In the genomic region with DNA sequence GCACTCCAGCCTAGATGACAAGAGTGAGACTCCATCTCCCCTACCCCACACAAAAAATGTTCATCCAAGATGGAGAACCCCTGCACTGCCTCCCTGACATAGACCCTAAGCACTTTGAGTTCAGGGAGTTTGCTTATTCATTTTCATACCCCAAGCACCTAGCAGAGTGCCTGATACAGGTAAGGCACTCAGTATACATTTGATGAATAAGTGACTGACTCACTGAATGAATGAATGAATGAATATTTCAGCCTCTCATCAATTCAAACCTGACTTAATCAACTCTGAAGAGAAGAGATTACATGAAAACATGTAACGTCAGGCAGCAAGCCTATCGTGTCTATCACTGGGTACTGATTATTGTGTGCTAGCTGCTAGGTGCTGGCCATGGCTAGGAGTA, we compare ENCODE assay signal across 22 cellular contexts.
DNase-seq lines count a peak whose midpoint lies in the region; ATAC-seq, FAIRE-seq and TF ChIP-seq lines count a peak whose summit lies in the region.
"Had no signal": no experiment of that assay in that cellular context is flagged by ENCODE, and none has a peak within 500 bp of the region (broad histone marks: within the 10 kb centered on the region; RNA-seq: fewer than 3 reads in every experiment).

No MANE protein-coding gene starts in this region.

- H3K4me1 ChIP-seq in liver (ENCODE audit: control insufficient read depth in 4 of 4, insufficient read depth in 4 of 4, low read length in 3 of 4) = peaks cover 6 to 29% (median 22%) of the 10 kb centered on the region in 4 donors
- H3K4me1 ChIP-seq in right lobe of liver = peaks cover 0 to 20% (median 9%) of the 10 kb centered on the region in 4 donors
- H3K4me1 ChIP-seq in keratinocyte (ENCODE audit: control insufficient read depth, extremely low read depth, insufficient read depth, low read length) = peaks cover 28% of the 10 kb centered on the region
- H3K4me1 ChIP-seq in spleen = peaks cover 10 to 43% (median 20%) of the 10 kb centered on the region in 6 donors

- H3K36me3 ChIP-seq in liver (ENCODE audit: control insufficient read depth in 4 of 4, insufficient read depth in 3 of 4, low read depth in 1 of 4, low read length in 3 of 4) (no peaks in the 10 kb centered on the region), right lobe of liver (no peaks in the 10 kb centered on the region), keratinocyte (ENCODE audit: control insufficient read depth in 2 of 2, extremely low read depth in 1 of 2, insufficient read depth in 2 of 2, low read length in 2 of 2) (no peaks in the 10 kb centered on the region), spleen (no peaks in the 10 kb centered on the region)

- H3K9ac ChIP-seq in liver (ENCODE audit: low read depth in 1 of 2, low read length in 2 of 2) = no peak overlapping the region
- peak overlapping the region; percentile 52 for H3K9ac ChIP-seq in keratinocyte (ENCODE audit: control insufficient read depth, extremely low read depth, insufficient read depth, low read length)

- H3K4me2 ChIP-seq in keratinocyte (ENCODE audit: control insufficient read depth, extremely low read depth, insufficient read depth, low read depth, low read length) = peak overlapping the region; percentile 45

- dilution Hi-C loops in keratinocyte (cut with MboI; ENCODE audit: extremely low pct_ligation_motif_present, low sequenced_read_pairs) = no loop called here

- H3K9me3 Mint-ChIP-seq in activated CD8-positive, alpha-beta T cell treated with anti-CD3 and anti-CD28 coated beads for 36 hours = no peaks in the 10 kb centered on the region
- H3K9me3 Mint-ChIP-seq: activated CD4-positive, alpha-beta T cell treated with anti-CD3 and anti-CD28 coated beads, Interleukin-2, amount 10 ng/mL, durations not matched to agents 24 days and 14 days had no signal

- peak overlapping the region; percentile 86 for H2AFZ ChIP-seq in keratinocyte (ENCODE audit: control insufficient read depth, low read length)

- H3K79me2 ChIP-seq in keratinocyte (ENCODE audit: control insufficient read depth, insufficient read depth, low read length) = no peaks in the 10 kb centered on the region

- H3K36me3 Mint-ChIP-seq in activated CD8-positive, alpha-beta T cell treated with anti-CD3 and anti-CD28 coated beads for 36 hours (ENCODE audit: low read depth) = no peaks in the 10 kb centered on the region

- TF ChIP-seq CTCF in liver (IDR thresholded peaks at IDR 0.05; ENCODE audit: low read depth, low read length, missing input control) (no peak), right lobe of liver (IDR thresholded peaks at IDR 0.05) (no peak), keratinocyte (optimal IDR thresholded peaks at IDR 0.05 in 1 of 3, IDR thresholded peaks at IDR 0.05 in 1 of 3, conservative IDR thresholded peaks at IDR 0.05 in 1 of 3; ENCODE audit: extremely low read depth in 1 of 3, insufficient read depth in 2 of 3, low read length in 3 of 3) (no peak), spleen (IDR thresholded peaks at IDR 0.05 in 8 of 11, conservative IDR thresholded peaks at IDR 0.05 in 3 of 11) (no peak), lower leg skin (IDR thresholded peaks at IDR 0.05) (no peak)
- TF ChIP-seq CTCF in activated CD8-positive, alpha-beta T cell treated with anti-CD3 and anti-CD28 coated beads for 36 hours (IDR thresholded peaks at IDR 0.05) = no peak

- POLR2A ChIA-PET in activated CD8-positive, alpha-beta T cell treated with anti-CD3 and anti-CD28 coated beads for 36 hours (lab: Charles Lee) = no interaction called here

- no peak for TF ChIP-seq RAD21 in liver (IDR thresholded peaks at IDR 0.05)

- 93% methylated on average over 2 of the region's 2 CpGs for WGBS in liver
- 80% methylated on average over 2 of the region's 2 CpGs for WGBS in right lobe of liver (ENCODE audit: insufficient coverage, low coverage, low lambda C conversion rate, missing lambda C conversion rate)
- WGBS in spleen, 5 donors = 81 to 93% (median 89%) methylated on average over 2 of the region's 2 CpGs
- WGBS in lower leg skin, 2 donors = 47 to 63% methylated on average over 2 of the region's 2 CpGs

- no peak overlapping the region for H3K4me3 Mint-ChIP-seq in activated CD8-positive, alpha-beta T cell treated with anti-CD3 and anti-CD28 coated beads for 36 hours
- H3K4me3 Mint-ChIP-seq: activated CD4-positive, alpha-beta T cell treated with anti-CD3 and anti-CD28 coated beads, Interleukin-2, amount 10 ng/mL, durations not matched to agents 24 days and 14 days; endodermal cell had no signal

- no peaks in the 10 kb centered on the region for H4K20me1 ChIP-seq in keratinocyte (ENCODE audit: control insufficient read depth, extremely low read depth, insufficient read depth, low read length)

- peaks cover under 1% of the 10 kb centered on the region for H3K27me3 Mint-ChIP-seq in activated CD8-positive, alpha-beta T cell treated with anti-CD3 and anti-CD28 coated beads for 36 hours

- DNase-seq in right lobe of liver (no peak), keratinocyte (ENCODE audit: low read depth, low spot score) (no peak), spleen (no peak), GM19239 (ENCODE audit: insufficient read length, low spot score) (no peak), lower leg skin (ENCODE audit: low spot score in 2 of 2) (no peak)
- DNase-seq in activated CD8-positive, alpha-beta T cell treated with anti-CD3 and anti-CD28 coated beads for 36 hours = no peak
- DNase-seq: activated CD4-positive, alpha-beta T cell treated with anti-CD3 and anti-CD28 coated beads, Interleukin-2, amount 10 ng/mL, durations not matched to agents 24 days and 14 days; activated naive CD4-positive, alpha-beta T cell; anterior cingulate cortex; endodermal cell; Kasumi-1; NCI-H1105; NCI-H69; OCI-M1; stimulated activated CD4-positive, alpha-beta T cell treated with anti-CD3 and anti-CD28 coated beads, Interleukin-15, amount 100 ng/mL, for 24 hours had no signal

- H3K4me3 ChIP-seq in liver (ENCODE audit: low read depth in 1 of 3, low read length in 3 of 3) (no peak overlapping the region), right lobe of liver (no peak overlapping the region), keratinocyte (ENCODE audit: control insufficient read depth in 2 of 3, extremely low read depth in 1 of 3, insufficient read depth in 2 of 3, low read depth in 1 of 3, low read length in 3 of 3) (no peak overlapping the region), spleen (no peak overlapping the region), lower leg skin (ENCODE audit: low read depth, poor library complexity, severe bottlenecking) (no peak overlapping the region)

- peak overlapping the region; percentile 22 to 32 for H3K27ac ChIP-seq in liver (ENCODE audit: low read depth in 1 of 2, low read length in 2 of 2)
- H3K27ac ChIP-seq in right lobe of liver = no peak overlapping the region
- H3K27ac ChIP-seq in keratinocyte (ENCODE audit: control insufficient read depth, insufficient read depth, low read length) = peak overlapping the region; percentile 64
- peak overlapping the region in 7 of 8 donors; percentile 39 to 79 (median 53) for H3K27ac ChIP-seq in spleen
- H3K27ac ChIP-seq: C4-2B had no signal

- H3K4me1 Mint-ChIP-seq in activated CD8-positive, alpha-beta T cell treated with anti-CD3 and anti-CD28 coated beads for 36 hours (ENCODE audit: low read depth) = peaks cover 4% of the 10 kb centered on the region
- H3K4me1 Mint-ChIP-seq: endodermal cell had no signal

- H3K9me3 ChIP-seq in liver (ENCODE audit: control insufficient read depth in 4 of 4, low read length in 3 of 4) (no peaks in the 10 kb centered on the region), right lobe of liver (no peaks in the 10 kb centered on the region), keratinocyte (ENCODE audit: control insufficient read depth, low read depth, low read length) (no peaks in the 10 kb centered on the region), spleen (no peaks in the 10 kb centered on the region)

- CTCF ChIA-PET in activated CD8-positive, alpha-beta T cell treated with anti-CD3 and anti-CD28 coated beads for 36 hours (lab: Charles Lee) = interaction anchor here (1.2 to 7.6 kb wide), 3 partner anchors 8 to 197 kb away, joined by 5 to 210 read pairs (median 40); no protein-coding TSS in a partner anchor

- intact Hi-C loops in right lobe of liver (cut with DNase I) = no loop called here
- intact Hi-C loops in spleen (cut with DNase I; ENCODE audit: low total_unique reads) = loop anchor here (5.0 kb wide), 1 partner anchor 199 kb away; no protein-coding TSS in a partner anchor
- intact Hi-C loops in activated CD8-positive, alpha-beta T cell treated with anti-CD3 and anti-CD28 coated beads for 36 hours (cut with micrococcal nuclease) = no loop called here
- intact Hi-C loops in lower leg skin (cut with DNase I; ENCODE audit: low total_unique reads) = no loop called here

- H3K27me3 ChIP-seq in liver (ENCODE audit: control insufficient read depth in 4 of 4, insufficient read depth in 4 of 4, low read length in 3 of 4) (no peaks in the 10 kb centered on the region), right lobe of liver (no peaks in the 10 kb centered on the region), keratinocyte (ENCODE audit: control insufficient read depth, extremely low read depth, insufficient read depth, low read length) (no peaks in the 10 kb centered on the region), spleen (replicated peaks in 1 of 7) (peaks cover 0 to 7% (median 0%) of the 10 kb centered on the region in 7 donors)

- H3K27ac Mint-ChIP-seq in activated CD8-positive, alpha-beta T cell treated with anti-CD3 and anti-CD28 coated beads for 36 hours = no peak overlapping the region
- H3K27ac Mint-ChIP-seq: activated CD4-positive, alpha-beta T cell treated with anti-CD3 and anti-CD28 coated beads, Interleukin-2, amount 10 ng/mL, durations not matched to agents 24 days and 14 days; endodermal cell had no signal

- H3K9me1 ChIP-seq in keratinocyte (ENCODE audit: control insufficient read depth, extremely low read depth, insufficient read depth, low read length) = no peaks in the 10 kb centered on the region

- TF ChIP-seq POLR2A in right lobe of liver (IDR thresholded peaks at IDR 0.05) = no peak
- no peak for TF ChIP-seq POLR2A in spleen (IDR thresholded peaks at IDR 0.05)
- no peak for TF ChIP-seq POLR2A in lower leg skin (IDR thresholded peaks at IDR 0.05)

- FAIRE-seq in keratinocyte (lab: Jason Lieb, UNC) (no peak), GM19239 (lab: Jason Lieb, UNC) (no peak)
- FAIRE-seq: colon, G401.6, H54, HTR-8/SVneo had no signal

- ATAC-seq in right lobe of liver (no peak), HG03342 (IDR thresholded peaks at IDR 0.05; ENCODE audit: unreplicated experiment) (no peak)
- ATAC-seq in activated CD8-positive, alpha-beta T cell treated with anti-CD3 and anti-CD28 coated beads for 36 hours = no peak

Comparison
In these comparisons a context has a peak if more than half of its experiments do, and no peak if none do; other contexts are left out.
1. H3K27ac ChIP-seq: peak in liver (2 of 2), keratinocyte (single experiment) and spleen (7 of 8); none in right lobe of liver (0 of 3).